8 cellular contexts compared by ENCODE assay signal in the genomic region with DNA sequence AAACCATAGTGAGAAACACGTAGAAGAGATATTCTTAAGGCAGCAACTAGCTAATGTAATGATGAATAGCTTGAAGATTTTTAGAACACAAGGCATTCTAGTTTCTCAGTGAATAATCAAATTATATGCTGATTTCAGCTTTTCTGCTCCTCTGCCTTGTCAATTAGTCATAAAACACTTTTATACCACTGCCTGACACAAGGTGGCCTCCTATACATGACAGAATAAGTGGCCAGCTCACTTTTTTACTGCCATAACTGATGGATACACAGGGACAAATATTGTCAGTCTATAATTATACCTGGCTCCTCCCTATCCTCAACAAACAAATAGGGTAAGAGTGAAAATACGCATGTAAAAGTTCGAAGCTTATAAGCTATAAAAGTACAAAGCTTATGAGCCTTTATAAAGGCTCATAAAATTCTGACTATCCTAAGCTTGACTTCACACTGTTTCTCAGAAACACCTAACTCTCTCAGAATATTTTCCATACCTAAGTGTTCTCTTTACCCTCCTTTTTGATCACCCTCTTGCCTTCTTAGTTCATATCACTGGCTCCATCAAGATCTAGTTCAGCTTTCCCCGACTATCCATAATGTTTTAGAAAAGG.
DNase-seq lines count a peak whose midpoint lies in the region; ATAC-seq and TF ChIP-seq lines count a peak whose summit lies in the region.

No MANE protein-coding gene starts in this region.

- no peak overlapping the region for H3K4me3 Mint-ChIP-seq in activated CD4-positive, alpha-beta memory T cell treated with anti-CD3 and anti-CD28 coated beads, Interleukin-2, amount 10 ng/mL, durations not matched to agents 7 days and 5 days

- no peak for ATAC-seq in GM18907 (IDR thresholded peaks at IDR 0.05; ENCODE audit: unreplicated experiment)

- peaks cover 19% of the 10 kb centered on the region for H3K36me3 Mint-ChIP-seq in activated CD4-positive, alpha-beta memory T cell treated with anti-CD3 and anti-CD28 coated beads, Interleukin-2, amount 10 ng/mL, durations not matched to agents 7 days and 5 days (ENCODE audit: low read depth)

- H3K9me3 Mint-ChIP-seq in activated CD4-positive, alpha-beta memory T cell treated with anti-CD3 and anti-CD28 coated beads, Interleukin-2, amount 10 ng/mL, durations not matched to agents 7 days and 5 days = no peaks in the 10 kb centered on the region

- in situ Hi-C loops in GM13977 (cut with MboI; ENCODE audit: low pct_unique_long_range_greater_than_20kb, low sequenced_read_pairs, unreplicated experiment) = loop anchor here (25.0 kb wide), 1 partner anchor 310 kb away; no protein-coding TSS in a partner anchor

- CTCF ChIA-PET in activated CD4-positive, alpha-beta memory T cell treated with anti-CD3 and anti-CD28 coated beads, Interleukin-2, amount 10 ng/mL, durations not matched to agents 7 days and 5 days (lab: Charles Lee) = interaction anchor here (0.7 to 3.2 kb wide), 40 partner anchors 8 to 401 kb away, joined by 3 to 89 read pairs (median 4); partner anchors contain the start of genes CIAO2A and DAPK2

- no peak overlapping the region for H3K27ac Mint-ChIP-seq in activated CD4-positive, alpha-beta memory T cell treated with anti-CD3 and anti-CD28 coated beads, Interleukin-2, amount 10 ng/mL, durations not matched to agents 7 days and 5 days

- H3K27ac ChIP-seq in C4-2B = no peak overlapping the region

- peak; percentile 34 for DNase-seq in GM13977 (ENCODE audit: low spot score)
- peak; percentile 40 for DNase-seq in NCI-H226
- peak; percentile 38 for DNase-seq in activated CD4-positive, alpha-beta memory T cell treated with anti-CD3 and anti-CD28 coated beads, Interleukin-2, amount 10 ng/mL, durations not matched to agents 7 days and 5 days
- DNase-seq in fibroblast of the conjunctiva (ENCODE audit: low read depth) = peak; percentile 51
- peak; percentile 23 for DNase-seq in non-pigmented ciliary epithelial cell (ENCODE audit: low read depth)
- no peak for DNase-seq in mesenteric fat pad (ENCODE audit: low spot score)

- H3K4me1 Mint-ChIP-seq in activated CD4-positive, alpha-beta memory T cell treated with anti-CD3 and anti-CD28 coated beads, Interleukin-2, amount 10 ng/mL, durations not matched to agents 7 days and 5 days = no peaks in the 10 kb centered on the region

- no peaks in the 10 kb centered on the region for H3K27me3 Mint-ChIP-seq in activated CD4-positive, alpha-beta memory T cell treated with anti-CD3 and anti-CD28 coated beads, Interleukin-2, amount 10 ng/mL, durations not matched to agents 7 days and 5 days

- POLR2A ChIA-PET in activated CD4-positive, alpha-beta memory T cell treated with anti-CD3 and anti-CD28 coated beads, Interleukin-2, amount 10 ng/mL, durations not matched to agents 7 days and 5 days (lab: Charles Lee) = interaction anchor here (0.6 to 1.8 kb wide), 16 partner anchors 11 to 1191 kb away, joined by 3 to 7 read pairs (median 3); partner anchors contain the start of genes CIAO2A and DAPK2

- TF ChIP-seq CTCF in C4-2B (conservative IDR thresholded peaks at IDR 0.05) (peak; percentile 87), GM13977 (IDR thresholded peaks at IDR 0.05; ENCODE audit: extremely low read depth, insufficient read depth, missing control alignments) (peak; percentile 72)
